9 cellular contexts compared by ENCODE assay signal in genomic region chr1:71093938-71094337, GRCh38. TPM values are rescaled to one million over a fixed set of nuclear protein-coding genes. Genes with fewer than 3 reads are reported as not detected.
DNase-seq lines count a peak whose midpoint lies in the region; ATAC-seq, FAIRE-seq and TF ChIP-seq lines count a peak whose summit lies in the region.
"Had no signal": no experiment of that assay in that cellular context is flagged by ENCODE, and none has a peak within 500 bp of the region (broad histone marks: within the 10 kb centered on the region; RNA-seq: fewer than 3 reads in every experiment).

No MANE protein-coding gene starts in this region.

- no peak overlapping the region for H3K4me3 Mint-ChIP-seq in neural progenitor cell
- H3K4me3 Mint-ChIP-seq in activated CD4-positive, alpha-beta T cell treated with anti-CD3 and anti-CD28 coated beads for 36 hours = no peak overlapping the region

- no peaks in the 10 kb centered on the region for H3K4me1 Mint-ChIP-seq in neural progenitor cell
- H3K4me1 Mint-ChIP-seq in activated CD4-positive, alpha-beta T cell treated with anti-CD3 and anti-CD28 coated beads for 36 hours = no peaks in the 10 kb centered on the region

- no peak for ATAC-seq in HG02973 (IDR thresholded peaks at IDR 0.05; ENCODE audit: unreplicated experiment)
- ATAC-seq in activated CD4-positive, alpha-beta T cell treated with anti-CD3 and anti-CD28 coated beads for 36 hours = no peak

- no peak overlapping the region for H3K27ac ChIP-seq in neural progenitor cell
- H3K27ac ChIP-seq: parathyroid adenoma had no signal

- no peaks in the 10 kb centered on the region for H3K79me2 ChIP-seq in neural progenitor cell (ENCODE audit: low read depth)
- H3K79me2 ChIP-seq: parathyroid adenoma had no signal

- no peak overlapping the region for H3K9ac ChIP-seq in neural progenitor cell
- H3K9ac ChIP-seq: parathyroid adenoma had no signal

- H3K36me3 ChIP-seq in bronchial epithelial cell (ENCODE audit: control insufficient read depth, insufficient read depth, low read length) = no peaks in the 10 kb centered on the region
- H3K36me3 ChIP-seq in neural progenitor cell = no peaks in the 10 kb centered on the region

- no peaks in the 10 kb centered on the region for H4K20me1 ChIP-seq in neural progenitor cell (ENCODE audit: low read depth)

- intact Hi-C loops in activated CD4-positive, alpha-beta T cell treated with anti-CD3 and anti-CD28 coated beads for 36 hours (cut with DNase I, micrococcal nuclease) = loop anchor here in 1 of 2 experiments (2.0 to 5.0 kb wide), 2 partner anchors 427 to 943 kb away; no protein-coding TSS in a partner anchor

- H3K27ac Mint-ChIP-seq in neural progenitor cell = no peak overlapping the region
- H3K27ac Mint-ChIP-seq in activated CD4-positive, alpha-beta T cell treated with anti-CD3 and anti-CD28 coated beads for 36 hours = no peak overlapping the region

- DNase-seq in GM10266 (ENCODE audit: extremely low spot score) (no peak), NCI-H1105 treated with DMSO at 0.1 percent for 48 hours (lab: John Stamatoyannopoulos, UW) (peak; percentile 26), bronchial epithelial cell (ENCODE audit: low read depth) (peak; percentile 44), neural progenitor cell (ENCODE audit: low spot score) (no peak)
- DNase-seq in activated naive CD4-positive, alpha-beta T cell treated with Interleukin-2 at 50 U/mL for 16 hours = no peak
- DNase-seq in activated CD4-positive, alpha-beta T cell treated with anti-CD3 and anti-CD28 coated beads for 36 hours = no peak
- DNase-seq: anterior cingulate cortex had no signal

- peaks cover 3% of the 10 kb centered on the region for H3K27me3 ChIP-seq in bronchial epithelial cell (ENCODE audit: control insufficient read depth, insufficient read depth, low read length)
- no peaks in the 10 kb centered on the region for H3K27me3 ChIP-seq in neural progenitor cell

- TF ChIP-seq CTCF in GM10266 (IDR thresholded peaks at IDR 0.05; ENCODE audit: control insufficient read depth, insufficient read depth, low read depth, missing control alignments) (peak; percentile 16), bronchial epithelial cell (IDR thresholded peaks at IDR 0.05; ENCODE audit: insufficient read depth, low read length, severe bottlenecking) (peak; percentile 17), neural progenitor cell (IDR thresholded peaks at IDR 0.05) (peak; percentile 41)

- H3K4me3 ChIP-seq in bronchial epithelial cell (ENCODE audit: low read depth, low read length) (no peak overlapping the region), neural progenitor cell (no peak overlapping the region)

- no peak overlapping the region for H3K4me2 ChIP-seq in neural progenitor cell

- no peaks in the 10 kb centered on the region for H3K9me3 ChIP-seq in neural progenitor cell (ENCODE audit: low read depth)

- no peaks in the 10 kb centered on the region for H3K36me3 Mint-ChIP-seq in neural progenitor cell
- no peaks in the 10 kb centered on the region for H3K36me3 Mint-ChIP-seq in activated CD4-positive, alpha-beta T cell treated with anti-CD3 and anti-CD28 coated beads for 36 hours (ENCODE audit: low read depth)

- POLR2A ChIA-PET in activated CD4-positive, alpha-beta T cell treated with anti-CD3 and anti-CD28 coated beads for 36 hours (lab: Charles Lee) = no interaction called here

- no peaks in the 10 kb centered on the region for H3K4me1 ChIP-seq in neural progenitor cell
- H3K4me1 ChIP-seq: parathyroid adenoma had no signal

- FAIRE-seq in bronchial epithelial cell (lab: Jason Lieb, UNC) = no peak

- H3F3A ChIP-seq in neural progenitor cell (ENCODE audit: low read depth) = no peaks in the 10 kb centered on the region

- CTCF ChIA-PET in activated CD4-positive, alpha-beta T cell treated with anti-CD3 and anti-CD28 coated beads for 36 hours (lab: Charles Lee) = no interaction called here

- H3K9me3 Mint-ChIP-seq in neural progenitor cell = no peaks in the 10 kb centered on the region
- H3K9me3 Mint-ChIP-seq in activated CD4-positive, alpha-beta T cell treated with anti-CD3 and anti-CD28 coated beads for 36 hours (ENCODE audit: low read depth) = no peaks in the 10 kb centered on the region

- H3K27me3 Mint-ChIP-seq in neural progenitor cell (ENCODE audit: insufficient read depth, low read depth) = no peaks in the 10 kb centered on the region
- peaks cover 8% of the 10 kb centered on the region for H3K27me3 Mint-ChIP-seq in activated CD4-positive, alpha-beta T cell treated with anti-CD3 and anti-CD28 coated beads for 36 hours

- H2AFZ ChIP-seq in neural progenitor cell (replicated peaks) = no peak overlapping the region
- H2AFZ ChIP-seq: parathyroid adenoma had no signal

RNA-seq across cellular contexts. Expression of gene ZRANB2, which starts 13.1 kb away (rescaled TPM):
- total RNA-seq in bronchial epithelial cell (30.8 and 45.1 TPM in 2 replicates), neural progenitor cell (ENCODE audit: low replicate concordance) (82.4 and 126 TPM in 2 replicates)
- 100 to 1,000 TPM; 114 to 148 TPM for total RNA-seq in activated CD4-positive, alpha-beta T cell treated with anti-CD3 and anti-CD28 coated beads for 36 hours

RNA-seq across cellular contexts. Expression of gene PTGER3, which starts 46.3 kb away (rescaled TPM):
- total RNA-seq in bronchial epithelial cell (under 0.01 TPM in 2 replicates), neural progenitor cell (ENCODE audit: low replicate concordance) (under 0.01 and 0.09 TPM in 2 replicates)
- total RNA-seq in activated CD4-positive, alpha-beta T cell treated with anti-CD3 and anti-CD28 coated beads for 36 hours = not detected

Comparison
In these comparisons a context has a peak if more than half of its experiments do, and no peak if none do; other contexts are left out.
1. DNase-seq: peak in NCI-H1105 treated with DMSO at 0.1 percent for 48 hours (single experiment) and bronchial epithelial cell (single experiment); none in GM10266 (single experiment), neural progenitor cell (single experiment), activated naive CD4-positive, alpha-beta T cell treated with Interleukin-2 at 50 U/mL for 16 hours (single experiment) and activated CD4-positive, alpha-beta T cell treated with anti-CD3 and anti-CD28 coated beads for 36 hours (single experiment).
2. Peak in every context shown above with its lines, with median percentiles within 50 percentile points of each other: CTCF ChIP-seq.